ENCODE assay signal across 18 cellular contexts in the genomic region with DNA sequence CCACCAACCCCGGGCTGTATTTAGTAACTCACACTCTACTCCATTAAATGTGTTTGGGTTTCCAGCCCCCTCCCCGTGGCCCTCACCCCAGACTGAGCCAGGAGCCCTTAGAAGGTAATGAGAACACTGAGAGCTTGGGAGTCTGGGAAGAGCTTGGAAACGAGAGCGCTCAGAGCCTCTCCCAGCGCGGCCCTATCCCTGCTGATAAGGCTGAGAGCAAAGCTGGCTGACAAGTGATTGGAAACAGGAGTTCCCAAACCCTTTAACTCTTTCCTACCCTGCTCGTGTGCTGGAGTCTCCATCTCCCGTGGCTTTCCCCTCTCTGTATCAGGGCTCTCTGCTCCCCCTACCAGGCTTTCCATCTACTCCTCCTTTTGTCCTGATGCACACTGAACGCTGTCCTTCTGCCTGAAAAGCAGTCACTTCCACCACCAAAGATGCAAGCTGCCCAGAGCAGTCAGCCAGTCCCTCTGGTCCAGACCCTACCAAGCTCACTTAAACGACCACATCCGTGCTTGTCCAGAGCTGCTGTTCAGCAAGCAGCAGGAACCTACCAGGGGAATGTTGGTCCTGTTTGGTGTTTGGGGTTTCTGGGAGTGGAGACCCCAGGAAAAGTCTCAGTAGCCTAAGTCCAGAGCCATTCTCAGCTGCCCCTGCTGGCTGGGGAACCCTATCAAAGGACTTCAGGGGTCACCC.
DNase-seq lines count a peak whose midpoint lies in the region; ATAC-seq, FAIRE-seq and TF ChIP-seq lines count a peak whose summit lies in the region.
"Had no signal": no experiment of that assay in that cellular context is flagged by ENCODE, and none has a peak within 500 bp of the region (broad histone marks: within the 10 kb centered on the region; RNA-seq: fewer than 3 reads in every experiment).

No MANE protein-coding gene starts in this region.

- no peak overlapping the region for H2BK12ac ChIP-seq in neuronal stem cell (ENCODE audit: low read length)

- H3K4me3 ChIP-seq in K562: no peak overlapping the region
- peak overlapping the region; percentile 6 for H3K4me3 ChIP-seq in iPS-18a (ENCODE audit: low read length)
- H3K4me3 ChIP-seq in neuronal stem cell (ENCODE audit: low read length in 2 of 2): no peak overlapping the region
- no peak overlapping the region for H3K4me3 ChIP-seq in suprapubic skin
- H3K4me3 ChIP-seq: esophagus squamous epithelium, HAP-1, lung had no signal

- peak overlapping the region; percentile 2 for H2AK5ac ChIP-seq in neuronal stem cell (ENCODE audit: low read depth, low read length)

- POLR2A ChIA-PET in K562 (lab: Yijun Ruan, JAX): interaction anchor here (0.7 to 1.1 kb wide), 3 partner anchors 15 to 116 kb away, joined by 3 to 4 read pairs (median 3); no protein-coding TSS in a partner anchor

- ATAC-seq in K562: peak; percentile 60
- ATAC-seq: CD8-positive, alpha-beta T cell; stimulated activated naive B cell treated with anti-CD40 and anti-IgM and Interleukin-4, amounts not matched to agents 10 μg/mL and 1 μg/mL and 100 μg/mL, for 72 hours; T-cell had no signal

- H2AFZ ChIP-seq in K562 (ENCODE audit: low read depth, low read length) (no peak overlapping the region), neuronal stem cell (ENCODE audit: low read length) (peak overlapping the region; percentile 61)

- in situ Hi-C loops in K562 (cut with MboI): no loop called here

- H3K9me3 ChIP-seq in ES-I3 (ENCODE audit: control insufficient read depth, insufficient read depth, low read length): no peaks in the 10 kb centered on the region
- H3K9me3 ChIP-seq in K562 (replicated peaks; ENCODE audit: control insufficient read depth, insufficient read depth, low read depth, low read length): no peaks in the 10 kb centered on the region
- H3K9me3 ChIP-seq in iPS-18a (ENCODE audit: control insufficient read depth, low read depth, low read length): no peaks in the 10 kb centered on the region
- H3K9me3 ChIP-seq in neuronal stem cell (replicated peaks in 1 of 2; ENCODE audit: control insufficient read depth in 2 of 2, insufficient read depth in 1 of 2, low read depth in 1 of 2, low read length in 2 of 2): no peaks in the 10 kb centered on the region
- H3K9me3 ChIP-seq in suprapubic skin: no peaks in the 10 kb centered on the region
- H3K9me3 ChIP-seq: esophagus squamous epithelium, HAP-1 had no signal

- no peak overlapping the region for H3K23ac ChIP-seq in neuronal stem cell (ENCODE audit: low read depth, low read length, poor library complexity)

- intact Hi-C loops in K562 (cut with micrococcal nuclease): no loop called here

- H3K9me1 ChIP-seq in K562 (ENCODE audit: control insufficient read depth, insufficient read depth, low read length): no peaks in the 10 kb centered on the region

- TF ChIP-seq EP300 in K562 (IDR thresholded peaks at IDR 0.05; ENCODE audit: low read length) (no peak), suprapubic skin (IDR thresholded peaks at IDR 0.05) (no peak)

- H4K8ac ChIP-seq in neuronal stem cell (ENCODE audit: low read depth, low read length): no peak overlapping the region

- DNase-seq in K562 (ENCODE audit: extremely low read depth in 1 of 4, low spot score in 3 of 4) (peak; percentile 27 to 36 (median 32)), neuronal stem cell (ENCODE audit: low spot score) (no peak), suprapubic skin (ENCODE audit: low spot score in 2 of 2) (no peak), GM19238 (ENCODE audit: insufficient read length, low spot score) (no peak)
- no peak for DNase-seq in stimulated activated CD8-positive, alpha-beta memory T cell treated with anti-CD3 and anti-CD28 coated beads, Interleukin-4, amount 100 ng/mL, for 48 hours
- DNase-seq in stimulated activated CD4-positive, alpha-beta T cell treated with anti-CD3 and anti-CD28 coated beads, Interleukin-2, amount 100 ng/mL, for 24 hours: no peak
- DNase-seq: activated gamma-delta T cell treated with Interleukin-2 at 50 U/mL for 16 hours; CD8-positive, alpha-beta T cell; EL; esophagus squamous epithelium; NCI-H748 treated with DMSO at 0.1 percent for 48 hours; stimulated activated naive B cell treated with anti-CD40 and anti-IgM and Interleukin-4, amounts not matched to agents 10 μg/mL and 1 μg/mL and 100 μg/mL, for 72 hours; T-cell had no signal

- TF ChIP-seq CTCF in K562 (IDR thresholded peaks at IDR 0.05 in 2 of 3, conservative IDR thresholded peaks at IDR 0.05 in 1 of 3; ENCODE audit: insufficient read depth in 2 of 3, low read depth in 1 of 3, low read length in 3 of 3) (no peak), suprapubic skin (IDR thresholded peaks at IDR 0.05) (no peak)

- H3K4me2 ChIP-seq in K562 (ENCODE audit: insufficient read depth, low read length): no peak overlapping the region
- H3K4me2 ChIP-seq in neuronal stem cell (ENCODE audit: insufficient read depth, low read length, poor library complexity, severe bottlenecking): peak overlapping the region; percentile 27

- no peak overlapping the region for H3K4ac ChIP-seq in neuronal stem cell (ENCODE audit: low read length)

- H4K91ac ChIP-seq in neuronal stem cell (ENCODE audit: low read depth, low read length, poor library complexity): peak overlapping the region; percentile 60

- H3K4me1 ChIP-seq in ES-I3 (ENCODE audit: insufficient read depth, low read length) (peaks cover 33% of the 10 kb centered on the region), K562 (replicated peaks in 1 of 2; ENCODE audit: control insufficient read depth in 2 of 2, insufficient read depth in 2 of 2, low read length in 2 of 2) (peaks cover 0 to 6% of the 10 kb centered on the region in 2 experiments; a peak in 2 of 5 replicates), iPS-18a (ENCODE audit: control insufficient read depth, low read depth, low read length) (peaks cover 38% of the 10 kb centered on the region), neuronal stem cell (ENCODE audit: control insufficient read depth in 2 of 2, insufficient read depth in 1 of 2, low read depth in 1 of 2, low read length in 2 of 2) (peaks cover 17 to 32% of the 10 kb centered on the region in 2 donors), suprapubic skin (no peaks in the 10 kb centered on the region)
- H3K4me1 ChIP-seq: esophagus squamous epithelium had no signal

- H3K79me1 ChIP-seq in neuronal stem cell (ENCODE audit: low read depth, low read length): no peaks in the 10 kb centered on the region

- H3K27me3 ChIP-seq in K562 (ENCODE audit: control insufficient read depth in 2 of 2, insufficient read depth in 2 of 2, low read length in 2 of 2): peaks cover 2 to 19% of the 10 kb centered on the region in 2 experiments; a peak in 4 of 5 replicates
- no peaks in the 10 kb centered on the region for H3K27me3 ChIP-seq in iPS-18a (ENCODE audit: control insufficient read depth, insufficient read depth, low read length)
- H3K27me3 ChIP-seq in neuronal stem cell (ENCODE audit: control insufficient read depth in 3 of 3, insufficient read depth in 3 of 3, low read depth in 1 of 3, low read length in 3 of 3): no peaks in the 10 kb centered on the region
- H3K27me3 ChIP-seq in suprapubic skin: peaks cover 7% of the 10 kb centered on the region

- 0% methylated on average over 9 of the region's 11 CpGs for WGBS in K562 (ENCODE audit: insufficient coverage, low coverage, missing lambda C conversion rate)
- WGBS in neuronal stem cell (ENCODE audit: extremely low coverage in 2 of 2, insufficient read length in 2 of 2, insufficient replicate concordance in 1 of 2), 2 donors: no CpG with 5 or more reads among the region's 11 CpGs
- 52% methylated on average over 11 of the region's 11 CpGs for WGBS in suprapubic skin

- peak overlapping the region; percentile 74 for H3K18ac ChIP-seq in neuronal stem cell (ENCODE audit: low read length)

- no peaks in the 10 kb centered on the region for H3K79me2 ChIP-seq in K562 (ENCODE audit: control insufficient read depth, insufficient read depth, low read length)

- no peaks in the 10 kb centered on the region for H4K20me1 ChIP-seq in K562 (replicated peaks; ENCODE audit: control insufficient read depth, insufficient read depth, low read length)

- FAIRE-seq in K562 (lab: Jason Lieb, UNC): no peak
- FAIRE-seq: GM12892 had no signal

- 0 out of 2 replicates have a peak overlapping the region, but pooled peaks have one; percentile 15 for H3K9ac ChIP-seq in ES-I3 (ENCODE audit: low read depth, low read length)
- H3K9ac ChIP-seq in K562 (ENCODE audit: insufficient read depth in 1 of 2, low read depth in 2 of 2, low read length in 2 of 2): no peak overlapping the region
- no peak overlapping the region for H3K9ac ChIP-seq in iPS-18a (ENCODE audit: low read length)
- no peak overlapping the region for H3K9ac ChIP-seq in neuronal stem cell (ENCODE audit: low read depth, low read length, poor library complexity)

- H3K27ac ChIP-seq in K562 (ENCODE audit: extremely low read depth, low read depth, low read length) (no peak overlapping the region), iPS-18a (ENCODE audit: low read length) (no peak overlapping the region), neuronal stem cell (replicated peaks; ENCODE audit: low read length) (peak overlapping the region; percentile 56), suprapubic skin (no peak overlapping the region)
- H3K27ac ChIP-seq: esophagus squamous epithelium had no signal

- no peak overlapping the region for H2BK15ac ChIP-seq in neuronal stem cell (ENCODE audit: low read length)

- H3K14ac ChIP-seq in neuronal stem cell (ENCODE audit: low read length): no peak overlapping the region

- no peak for TF ChIP-seq POLR2A in K562 (conservative IDR thresholded peaks at IDR 0.05)
- TF ChIP-seq POLR2A in suprapubic skin (IDR thresholded peaks at IDR 0.05): no peak

- no peaks in the 10 kb centered on the region for H3K36me3 ChIP-seq in ES-I3 (ENCODE audit: insufficient read depth, low read length)
- H3K36me3 ChIP-seq in K562 (ENCODE audit: control insufficient read depth, insufficient read depth, low read length): no peaks in the 10 kb centered on the region
- no peaks in the 10 kb centered on the region for H3K36me3 ChIP-seq in iPS-18a (ENCODE audit: control insufficient read depth, low read depth, low read length)
- H3K36me3 ChIP-seq in neuronal stem cell (replicated peaks in 1 of 2; ENCODE audit: control insufficient read depth in 2 of 2, insufficient read depth in 2 of 2, low read length in 2 of 2): no peaks in the 10 kb centered on the region
- no peaks in the 10 kb centered on the region for H3K36me3 ChIP-seq in suprapubic skin
- H3K36me3 ChIP-seq: esophagus squamous epithelium, HAP-1 had no signal

- TF ChIP-seq RAD21 in K562 (CRISPR knock-in tag; conservative IDR thresholded peaks at IDR 0.05 in 1 of 2, IDR thresholded peaks at IDR 0.05 in 1 of 2): no peak

- no TSS peak for BruUV-seq in K562 (replicated peaks; lab: Mats Ljungman, UMichigan)

- H2BK120ac ChIP-seq in neuronal stem cell (ENCODE audit: low read depth, low read length): no peak overlapping the region

- no peak overlapping the region for H2BK5ac ChIP-seq in neuronal stem cell (ENCODE audit: low read length)

- CTCF ChIA-PET in K562 (lab: Yijun Ruan, JAX; ENCODE audit: low intra/inter-chr PET ratio): no interaction called here

TF ChIP-seq in K562, 482 proteins besides CTCF, POLR2A, EP300 and RAD21 (continues in another document):
- TF ChIP-seq CBFA2T3 (IDR thresholded peaks at IDR 0.05) (peak; percentile 49), CBFA2T2 (conservative IDR thresholded peaks at IDR 0.05) (peak; percentile 13; the same call in 1 of the 2 replicates)

Comparison
In these comparisons a context has a peak if more than half of its experiments do, and no peak if none do; other contexts are left out.
1. DNase-seq: peak in K562 (4 of 4); none in neuronal stem cell (single experiment), suprapubic skin (0 of 2), stimulated activated CD8-positive, alpha-beta memory T cell treated with anti-CD3 and anti-CD28 coated beads, Interleukin-4, amount 100 ng/mL, for 48 hours (single experiment), GM19238 (single experiment) and stimulated activated CD4-positive, alpha-beta T cell treated with anti-CD3 and anti-CD28 coated beads, Interleukin-2, amount 100 ng/mL, for 24 hours (0 of 2).